In genomic region chr9:109561137-109561536, GRCh38 we compare ENCODE assay signal across 21 cellular contexts.
"Had no signal": no experiment of that assay in that cellular context is flagged by ENCODE, and none has a peak within 500 bp of the region (broad histone marks: within the 10 kb centered on the region; RNA-seq: fewer than 3 reads in every experiment).

No MANE protein-coding gene starts in this region.

- H3K36me3 ChIP-seq: adrenal gland, sigmoid colon, thoracic aorta, upper lobe of left lung had no signal

- H3K27me3 ChIP-seq: upper lobe of left lung had no signal

- H3K79me2 ChIP-seq: hepatocyte had no signal

- H2AFZ ChIP-seq: hepatocyte had no signal

- ATAC-seq: activated T-cell treated with anti-CD3 and anti-CD28 coated beads, Interleukin-2, amount 50 U/mL, for 4 hours; mucosa of descending colon had no signal

- H3K9me3 ChIP-seq: adrenal gland, mucosa of descending colon, sigmoid colon, thoracic aorta, upper lobe of left lung had no signal

- H3K4me2 ChIP-seq: hepatocyte had no signal

- H3K27ac ChIP-seq: adrenal gland, epithelial cell of prostate, hepatocyte, sigmoid colon, upper lobe of left lung had no signal

- H3K4me1 ChIP-seq: adrenal gland, sigmoid colon, upper lobe of left lung had no signal

- DNase-seq: activated CD4-positive, alpha-beta T cell treated with anti-CD3 and anti-CD28 coated beads for 4 hours; activated CD4-positive, alpha-beta T cell treated with anti-CD3 and anti-CD28 coated beads, Interleukin-2, amount 50 U/mL, for 48 hours; activated CD4-positive, CD25-positive, alpha-beta regulatory T cell; activated CD8-positive, alpha-beta memory T cell treated with anti-CD3 and anti-CD28 coated beads, Interleukin-2, amount 50 U/mL, for 48 hours; activated naive CD4-positive, alpha-beta T cell; activated T-cell treated with anti-CD3 and anti-CD28 coated beads, Interleukin-2, amount 50 U/mL, for 4 hours; adrenal gland; cortex of kidney; immature natural killer cell; mesenchymal stem cell; mucosa of descending colon; occipital lobe; sigmoid colon; stimulated activated CD4-positive, alpha-beta T cell treated with anti-CD3 and anti-CD28 coated beads, Interleukin-2, amount 100 ng/mL, for 48 hours; stimulated activated CD8-positive, alpha-beta memory T cell treated with anti-CD3 and anti-CD28 coated beads, Interleukin-4, amount 100 ng/mL, for 48 hours; stimulated activated naive CD4-positive, alpha-beta T cell treated with Interleukin-2 at 50 U/mL for 16 hours; T1000; upper lobe of left lung had no signal

- H3K4me3 ChIP-seq: adrenal gland, hepatocyte, mucosa of descending colon, sigmoid colon, thoracic aorta, upper lobe of left lung had no signal
